In genomic region chr12:101019193-101019592, GRCh38 we compare ENCODE assay signal across 17 cellular contexts.
"Had no signal": no experiment of that assay in that cellular context is flagged by ENCODE, and none has a peak within 500 bp of the region (broad histone marks: within the 10 kb centered on the region; RNA-seq: fewer than 3 reads in every experiment).

No MANE protein-coding gene starts in this region.

- H3K27ac ChIP-seq: cardiac muscle cell, esophagus squamous epithelium, pancreas, right lobe of liver, stomach, testis had no signal

- H3K4me1 Mint-ChIP-seq: naive thymus-derived CD4-positive, alpha-beta T cell; stimulated activated effector memory CD8-positive, alpha-beta T cell treated with anti-CD3 and anti-CD28 coated beads, Interleukin-12 subunit alpha, Interleukin-12 subunit beta, amount 100 ng/mL, for 72 hours had no signal

- H3K9me3 ChIP-seq: esophagus squamous epithelium, pancreas, right lobe of liver, testis had no signal

- H3K27me3 ChIP-seq: cardiac muscle cell, esophagus squamous epithelium, pancreas, right lobe of liver, stomach, testis had no signal

- H3K4me1 ChIP-seq: right lobe of liver, stomach, testis had no signal

- H3K36me3 ChIP-seq: cardiac muscle cell, esophagus squamous epithelium, pancreas, right lobe of liver, stomach had no signal

- DNase-seq: activated CD4-positive, alpha-beta T cell treated with anti-CD3 and anti-CD28 coated beads, Interleukin-2, amount 50 U/mL, for 4 hours; activated gamma-delta T cell; effector CD8-positive, alpha-beta T cell; esophagus squamous epithelium; hippocampal formation; naive thymus-derived CD4-positive, alpha-beta T cell; pancreas; right lobe of liver; stimulated activated CD4-positive, alpha-beta T cell treated with anti-CD3 and anti-CD28 coated beads, Interleukin-4, amount 100 ng/mL, for 24 hours; stomach; testis had no signal

- H3K4me3 ChIP-seq: cardiac muscle cell, esophagus squamous epithelium, pancreas, right lobe of liver, stomach, testis had no signal

- H3K36me3 Mint-ChIP-seq: activated naive CD8-positive, alpha-beta T cell; stimulated activated effector memory CD8-positive, alpha-beta T cell treated with anti-CD3 and anti-CD28 coated beads, Interleukin-12 subunit alpha, Interleukin-12 subunit beta, amount 100 ng/mL, for 72 hours had no signal

- ATAC-seq: left lobe of liver; naive thymus-derived CD4-positive, alpha-beta T cell; right lobe of liver; stimulated activated effector memory CD8-positive, alpha-beta T cell treated with anti-CD3 and anti-CD28 coated beads, Interleukin-12 subunit alpha, Interleukin-12 subunit beta, amount 100 ng/mL, for 72 hours had no signal

- H3K4me3 Mint-ChIP-seq: activated naive CD8-positive, alpha-beta T cell; dendritic cell treated with granulocyte-macrophage colony-stimulating factor and Interleukin-4, amounts not matched to agents 40 ng/mL and 50 ng/mL, for 4 days; naive thymus-derived CD4-positive, alpha-beta T cell; stimulated activated effector memory CD8-positive, alpha-beta T cell treated with anti-CD3 and anti-CD28 coated beads, Interleukin-12 subunit alpha, Interleukin-12 subunit beta, amount 100 ng/mL, for 72 hours; T-helper 2 cell treated with Interferon-gamma antibody and Interleukin-4, amounts not matched to agents 5 μg/mL and 100 μg/mL, for 36 hours had no signal

- H3K27ac Mint-ChIP-seq: activated naive CD8-positive, alpha-beta T cell; dendritic cell treated with granulocyte-macrophage colony-stimulating factor and Interleukin-4, amounts not matched to agents 40 ng/mL and 50 ng/mL, for 4 days; naive thymus-derived CD4-positive, alpha-beta T cell; stimulated activated effector memory CD8-positive, alpha-beta T cell treated with anti-CD3 and anti-CD28 coated beads, Interleukin-12 subunit alpha, Interleukin-12 subunit beta, amount 100 ng/mL, for 72 hours; T-helper 2 cell treated with Interferon-gamma antibody and Interleukin-4, amounts not matched to agents 5 μg/mL and 100 μg/mL, for 36 hours had no signal

- H3K9me3 Mint-ChIP-seq: dendritic cell treated with granulocyte-macrophage colony-stimulating factor and Interleukin-4, amounts not matched to agents 40 ng/mL and 50 ng/mL, for 4 days; T-helper 2 cell treated with Interferon-gamma antibody and Interleukin-4, amounts not matched to agents 5 μg/mL and 100 μg/mL, for 36 hours had no signal
